ENCODE assay signal across 2 cellular contexts in the genomic region with DNA sequence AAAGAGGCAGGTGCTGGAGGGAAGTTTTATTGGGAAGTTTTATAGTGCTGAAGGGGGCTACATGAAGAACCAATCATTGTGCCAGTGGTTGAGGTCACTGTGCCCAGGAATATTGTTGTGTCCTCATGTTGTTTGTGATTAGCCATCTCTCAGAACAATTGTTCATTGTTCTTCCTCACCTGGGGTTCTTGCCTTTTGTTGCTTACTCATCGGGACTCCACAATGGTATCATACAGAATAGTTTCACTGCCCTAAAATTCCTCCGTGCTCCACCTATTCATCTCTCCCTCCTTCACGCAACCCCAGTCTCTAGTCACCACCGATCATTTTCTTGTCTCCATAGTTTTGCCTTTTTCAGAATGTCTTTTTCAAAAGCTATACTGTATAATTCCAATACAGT.
TF ChIP-seq lines count a peak whose summit lies in the region.

No MANE protein-coding gene starts in this region.

TF ChIP-seq in HCT116, 20 proteins besides CTCF, POLR2A, EP300 and RAD21:
- no peak for TF ChIP-seq EZH2 (IDR thresholded peaks at IDR 0.05)
- TF ChIP-seq, protein P1, sequence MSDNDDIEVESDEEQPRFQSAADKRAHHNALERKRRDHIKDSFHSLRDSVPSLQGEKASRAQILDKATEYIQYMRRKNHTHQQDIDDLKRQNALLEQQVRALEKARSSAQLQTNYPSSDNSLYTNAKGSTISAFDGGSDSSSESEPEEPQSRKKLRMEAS (IDR thresholded peaks at IDR 0.05), result no peak
- TF ChIP-seq EZH2phosphoT487 (IDR thresholded peaks at IDR 0.05; ENCODE audit: borderline replicate concordance), result no peak
- no peak for TF ChIP-seq CBX3 (IDR thresholded peaks at IDR 0.05; ENCODE audit: low read depth)
- no peak for TF ChIP-seq CEBPB (IDR thresholded peaks at IDR 0.05; ENCODE audit: low read depth)
- no peak for TF ChIP-seq ELF1 (IDR thresholded peaks at IDR 0.05; ENCODE audit: borderline replicate concordance, low read depth)
- TF ChIP-seq ZFX (IDR thresholded peaks at IDR 0.05), result no peak
- no peak for TF ChIP-seq FOSL1 (IDR thresholded peaks at IDR 0.05; ENCODE audit: low read depth)
- TF ChIP-seq, protein P2, sequence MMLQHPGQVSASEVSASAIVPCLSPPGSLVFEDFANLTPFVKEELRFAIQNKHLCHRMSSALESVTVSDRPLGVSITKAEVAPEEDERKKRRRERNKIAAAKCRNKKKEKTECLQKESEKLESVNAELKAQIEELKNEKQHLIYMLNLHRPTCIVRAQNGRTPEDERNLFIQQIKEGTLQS (IDR thresholded peaks at IDR 0.05), result no peak
- no peak for TF ChIP-seq TCF7L2 (IDR thresholded peaks at IDR 0.05; ENCODE audit: borderline replicate concordance, extremely low read depth, insufficient read depth, insufficient read length)
- TF ChIP-seq, protein P3, sequence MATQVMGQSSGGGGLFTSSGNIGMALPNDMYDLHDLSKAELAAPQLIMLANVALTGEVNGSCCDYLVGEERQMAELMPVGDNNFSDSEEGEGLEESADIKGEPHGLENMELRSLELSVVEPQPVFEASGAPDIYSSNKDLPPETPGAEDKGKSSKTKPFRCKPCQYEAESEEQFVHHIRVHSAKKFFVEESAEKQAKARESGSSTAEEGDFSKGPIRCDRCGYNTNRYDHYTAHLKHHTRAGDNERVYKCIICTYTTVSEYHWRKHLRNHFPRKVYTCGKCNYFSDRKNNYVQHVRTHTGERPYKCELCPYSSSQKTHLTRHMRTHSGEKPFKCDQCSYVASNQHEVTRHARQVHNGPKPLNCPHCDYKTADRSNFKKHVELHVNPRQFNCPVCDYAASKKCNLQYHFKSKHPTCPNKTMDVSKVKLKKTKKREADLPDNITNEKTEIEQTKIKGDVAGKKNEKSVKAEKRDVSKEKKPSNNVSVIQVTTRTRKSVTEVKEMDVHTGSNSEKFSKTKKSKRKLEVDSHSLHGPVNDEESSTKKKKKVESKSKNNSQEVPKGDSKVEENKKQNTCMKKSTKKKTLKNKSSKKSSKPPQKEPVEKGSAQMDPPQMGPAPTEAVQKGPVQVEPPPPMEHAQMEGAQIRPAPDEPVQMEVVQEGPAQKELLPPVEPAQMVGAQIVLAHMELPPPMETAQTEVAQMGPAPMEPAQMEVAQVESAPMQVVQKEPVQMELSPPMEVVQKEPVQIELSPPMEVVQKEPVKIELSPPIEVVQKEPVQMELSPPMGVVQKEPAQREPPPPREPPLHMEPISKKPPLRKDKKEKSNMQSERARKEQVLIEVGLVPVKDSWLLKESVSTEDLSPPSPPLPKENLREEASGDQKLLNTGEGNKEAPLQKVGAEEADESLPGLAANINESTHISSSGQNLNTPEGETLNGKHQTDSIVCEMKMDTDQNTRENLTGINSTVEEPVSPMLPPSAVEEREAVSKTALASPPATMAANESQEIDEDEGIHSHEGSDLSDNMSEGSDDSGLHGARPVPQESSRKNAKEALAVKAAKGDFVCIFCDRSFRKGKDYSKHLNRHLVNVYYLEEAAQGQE (IDR thresholded peaks at IDR 0.05; ENCODE audit: low read depth), result no peak
- no peak for TF ChIP-seq POLR2AphosphoS5 (IDR thresholded peaks at IDR 0.05; ENCODE audit: low read depth, low read length)
- no peak for TF ChIP-seq ZNF274 (IDR thresholded peaks at IDR 0.05; ENCODE audit: low read depth, low read length)
- TF ChIP-seq SRF (IDR thresholded peaks at IDR 0.05; ENCODE audit: low read depth), result no peak
- TF ChIP-seq, protein P4, sequence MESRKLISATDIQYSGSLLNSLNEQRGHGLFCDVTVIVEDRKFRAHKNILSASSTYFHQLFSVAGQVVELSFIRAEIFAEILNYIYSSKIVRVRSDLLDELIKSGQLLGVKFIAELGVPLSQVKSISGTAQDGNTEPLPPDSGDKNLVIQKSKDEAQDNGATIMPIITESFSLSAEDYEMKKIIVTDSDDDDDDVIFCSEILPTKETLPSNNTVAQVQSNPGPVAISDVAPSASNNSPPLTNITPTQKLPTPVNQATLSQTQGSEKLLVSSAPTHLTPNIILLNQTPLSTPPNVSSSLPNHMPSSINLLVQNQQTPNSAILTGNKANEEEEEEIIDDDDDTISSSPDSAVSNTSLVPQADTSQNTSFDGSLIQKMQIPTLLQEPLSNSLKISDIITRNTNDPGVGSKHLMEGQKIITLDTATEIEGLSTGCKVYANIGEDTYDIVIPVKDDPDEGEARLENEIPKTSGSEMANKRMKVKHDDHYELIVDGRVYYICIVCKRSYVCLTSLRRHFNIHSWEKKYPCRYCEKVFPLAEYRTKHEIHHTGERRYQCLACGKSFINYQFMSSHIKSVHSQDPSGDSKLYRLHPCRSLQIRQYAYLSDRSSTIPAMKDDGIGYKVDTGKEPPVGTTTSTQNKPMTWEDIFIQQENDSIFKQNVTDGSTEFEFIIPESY (IDR thresholded peaks at IDR 0.05; ENCODE audit: extremely low read depth, insufficient replicate concordance, low read length), result no peak
- no peak for TF ChIP-seq EGR1 (IDR thresholded peaks at IDR 0.05; ENCODE audit: low read depth)
- TF ChIP-seq YY1 (IDR thresholded peaks at IDR 0.05; ENCODE audit: extremely low read depth, insufficient replicate concordance, low read depth, low read length), result no peak

TF ChIP-seq in H1, 55 proteins besides CTCF, POLR2A, EP300 and RAD21:
- TF ChIP-seq KDM1A (IDR thresholded peaks at IDR 0.05; ENCODE audit: borderline replicate concordance, low read length) (no peak), BCL11A (IDR thresholded peaks at IDR 0.05; ENCODE audit: low read depth in 2 of 2, low read length in 2 of 2) (no peak), ZNF274 (IDR thresholded peaks at IDR 0.05; ENCODE audit: borderline replicate concordance, extremely low read depth, low read length) (no peak), CHD2 (IDR thresholded peaks at IDR 0.05; ENCODE audit: low read length) (no peak), MAFK (IDR thresholded peaks at IDR 0.05; ENCODE audit: low read depth, low read length) (no peak), RBBP5 (IDR thresholded peaks at IDR 0.05; ENCODE audit: borderline replicate concordance, low read depth, low read length) (no peak), CBX5 (IDR thresholded peaks at IDR 0.05; ENCODE audit: low read depth, low read length) (no peak)
